Comparison of ENCODE assay signal across 16 cellular contexts in the genomic region with DNA sequence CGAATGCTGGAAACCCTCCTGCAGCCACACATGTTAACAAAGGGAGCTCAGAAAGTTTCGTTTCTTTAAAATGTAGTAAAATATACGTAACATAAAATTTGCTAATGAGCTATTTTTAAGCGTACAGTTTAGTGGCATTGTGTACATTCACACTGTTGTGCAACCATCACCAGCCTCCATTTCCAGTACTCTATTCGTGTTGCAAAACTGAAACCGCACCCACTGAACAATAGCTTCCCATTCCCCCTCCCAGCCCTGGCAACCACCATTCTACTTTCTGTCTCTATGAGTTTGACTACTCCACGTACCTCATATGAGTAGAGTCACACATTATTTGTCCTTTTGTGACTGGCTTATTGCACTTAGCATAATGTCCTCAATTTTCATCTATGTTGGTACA.
DNase-seq lines count a peak whose midpoint lies in the region; ATAC-seq and TF ChIP-seq lines count a peak whose summit lies in the region.
"Had no signal": no experiment of that assay in that cellular context is flagged by ENCODE, and none has a peak within 500 bp of the region (broad histone marks: within the 10 kb centered on the region; RNA-seq: fewer than 3 reads in every experiment).

No MANE protein-coding gene starts in this region.

- TF ChIP-seq CTCF in hepatocyte (IDR thresholded peaks at IDR 0.05; ENCODE audit: poor library complexity) (no peak), suprapubic skin (IDR thresholded peaks at IDR 0.05) (no peak)

- H3K79me2 ChIP-seq in hepatocyte: no peaks in the 10 kb centered on the region

- peak overlapping the region; percentile 43 for H3K27ac ChIP-seq in hepatocyte
- no peak overlapping the region for H3K27ac ChIP-seq in suprapubic skin
- H3K27ac ChIP-seq: vagina had no signal

- DNase-seq in KBM-7 (peak; percentile 28), SIG-M5 treated with dmso at 0.1 percent for 504 hours (lab: John Stamatoyannopoulos, UW; ENCODE audit: unreplicated experiment) (peak; percentile 97), hepatocyte (ENCODE audit: low spot score) (no peak), sciatic nerve (ENCODE audit: low spot score) (no peak), suprapubic skin (ENCODE audit: low spot score in 2 of 2) (no peak), HAP-1 (ENCODE audit: low spot score in 2 of 2) (no peak), MG63 (no peak)
- DNase-seq: activated naive CD8-positive, alpha-beta T cell treated with anti-CD3 and anti-CD28 coated beads, Interleukin-2, amount 50 U/mL, for 24 hours; BE2C; DND-41; KG1; NCI-H2081 treated with DMSO at 0.1 percent for 48 hours; posterior cingulate gyrus had no signal

- TF ChIP-seq EP300 in suprapubic skin (IDR thresholded peaks at IDR 0.05): no peak

- H3K4me3 ChIP-seq in hepatocyte (no peak overlapping the region), suprapubic skin (no peak overlapping the region), HAP-1 (no peak overlapping the region), MG63 (no peak overlapping the region)
- H3K4me3 ChIP-seq: GM12878, vagina had no signal

- in situ Hi-C loops in KBM-7 (cut with MboI; ENCODE audit: low pct_unique_long_range_greater_than_20kb, low sequenced_read_pairs): no loop called here
- in situ Hi-C loops in HAP-1 (cut with MboI; ENCODE audit: low sequenced_read_pairs): no loop called here

- H4K20me1 ChIP-seq in hepatocyte (ENCODE audit: insufficient read depth, poor library complexity, severe bottlenecking): no peaks in the 10 kb centered on the region

- no peaks in the 10 kb centered on the region for H3K9me2 ChIP-seq in hepatocyte (replicated peaks; ENCODE audit: insufficient read depth)

- H3K27me3 ChIP-seq in hepatocyte: no peaks in the 10 kb centered on the region
- H3K27me3 ChIP-seq in suprapubic skin: no peaks in the 10 kb centered on the region
- H3K27me3 ChIP-seq in HAP-1 (ENCODE audit: low read depth): no peaks in the 10 kb centered on the region
- H3K27me3 ChIP-seq in MG63: no peaks in the 10 kb centered on the region
- H3K27me3 ChIP-seq: BE2C, vagina had no signal

- peaks cover 11% of the 10 kb centered on the region for H3K4me1 ChIP-seq in hepatocyte (ENCODE audit: insufficient read depth)
- peaks cover 30% of the 10 kb centered on the region for H3K4me1 ChIP-seq in suprapubic skin
- peaks cover 5% of the 10 kb centered on the region for H3K4me1 ChIP-seq in HAP-1

- H3K36me3 ChIP-seq in hepatocyte (replicated peaks; ENCODE audit: insufficient read depth, low read depth): no peaks in the 10 kb centered on the region
- no peaks in the 10 kb centered on the region for H3K36me3 ChIP-seq in suprapubic skin
- H3K36me3 ChIP-seq in HAP-1 (replicated peaks): no peaks in the 10 kb centered on the region
- no peaks in the 10 kb centered on the region for H3K36me3 ChIP-seq in MG63
- H3K36me3 ChIP-seq: BE2C, vagina had no signal

- H2AFZ ChIP-seq in hepatocyte: no peak overlapping the region

- intact Hi-C loops in sciatic nerve (cut with DNase I): no loop called here

- H3K9me3 ChIP-seq in hepatocyte (ENCODE audit: low read depth): no peaks in the 10 kb centered on the region
- no peaks in the 10 kb centered on the region for H3K9me3 ChIP-seq in suprapubic skin
- H3K9me3 ChIP-seq in HAP-1: no peaks in the 10 kb centered on the region
- no peaks in the 10 kb centered on the region for H3K9me3 ChIP-seq in MG63
- H3K9me3 ChIP-seq: BE2C, vagina had no signal

- 93% methylated on average over 7 of the region's 7 CpGs for WGBS in hepatocyte (ENCODE audit: low lambda C conversion rate, missing lambda C conversion rate)
- WGBS in suprapubic skin: 73% methylated on average over 7 of the region's 7 CpGs

- ATAC-seq in sciatic nerve (peak; percentile 89), GM21423 (IDR thresholded peaks at IDR 0.05; ENCODE audit: unreplicated experiment) (no peak)
- ATAC-seq: activated naive CD8-positive, alpha-beta T cell treated with anti-CD3 and anti-CD28 coated beads, Interleukin-2, amount 50 U/mL, for 24 hours; GM12878 had no signal

- TF ChIP-seq POLR2A in suprapubic skin (IDR thresholded peaks at IDR 0.05): no peak

- H3K4me2 ChIP-seq in hepatocyte: no peak overlapping the region

Comparison
In these comparisons a context has a peak if more than half of its experiments do, and no peak if none do; other contexts are left out.
1. DNase-seq: peak in KBM-7 (single experiment) and SIG-M5 treated with dmso at 0.1 percent for 504 hours (single experiment); none in hepatocyte (single experiment), sciatic nerve (single experiment), suprapubic skin (0 of 2), HAP-1 (0 of 2) and MG63 (single experiment).